Comparison of ENCODE assay signal across 9 cellular contexts in the genomic region with DNA sequence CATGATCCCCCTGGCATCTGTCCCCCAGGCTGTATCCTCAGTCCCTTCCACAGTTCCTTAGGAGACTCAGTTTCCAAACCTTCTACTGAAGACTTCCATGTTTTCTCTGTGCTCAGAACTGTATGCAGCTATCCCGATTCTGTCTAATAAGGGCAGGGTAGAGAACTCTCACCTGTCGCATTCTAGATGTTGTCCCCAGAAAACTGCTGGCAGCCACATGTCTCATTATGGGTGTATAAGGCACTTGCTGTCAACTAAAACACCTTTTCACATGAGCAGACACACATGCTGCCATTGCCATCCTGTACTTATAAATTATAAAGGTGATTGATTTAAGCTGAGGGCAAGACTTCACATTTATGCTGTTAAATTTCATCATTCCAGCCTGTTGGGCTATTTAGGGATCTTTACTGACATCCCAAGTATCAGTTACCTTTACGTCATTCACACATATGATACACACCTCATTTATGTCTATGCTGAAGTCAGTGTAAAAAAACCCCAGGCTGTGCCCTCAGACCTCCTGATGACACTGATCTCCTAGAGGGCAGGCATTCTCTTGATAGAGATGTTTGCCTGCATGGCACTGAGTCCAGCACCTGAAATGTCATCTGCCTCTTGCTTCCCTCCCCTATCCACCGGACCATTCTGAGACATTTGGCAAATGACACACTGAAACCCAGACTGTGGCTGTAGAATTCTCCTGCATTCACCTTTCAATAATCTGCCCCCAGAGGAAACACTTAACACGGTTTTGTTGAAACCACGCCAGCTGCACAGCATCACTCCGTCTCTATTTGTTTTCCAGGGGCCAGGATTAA. TPM values are rescaled to one million over a fixed set of nuclear protein-coding genes. Genes with fewer than 3 reads are reported as not detected.
DNase-seq lines count a peak whose midpoint lies in the region; ATAC-seq and TF ChIP-seq lines count a peak whose summit lies in the region.
"Had no signal": no experiment of that assay in that cellular context is flagged by ENCODE, and none has a peak within 500 bp of the region (broad histone marks: within the 10 kb centered on the region; RNA-seq: fewer than 3 reads in every experiment).

No MANE protein-coding gene starts in this region.

- no peaks in the 10 kb centered on the region for H3K9me3 Mint-ChIP-seq in CD8-positive, alpha-beta T cell
- H3K9me3 Mint-ChIP-seq in mesothelial cell of epicardium = no peaks in the 10 kb centered on the region

- H3K27me3 ChIP-seq in CD8-positive, alpha-beta T cell (ENCODE audit: insufficient read depth, low read length) = no peaks in the 10 kb centered on the region
- no peaks in the 10 kb centered on the region for H3K27me3 ChIP-seq in Peyer's patch

- no peaks in the 10 kb centered on the region for H3K36me3 ChIP-seq in CD8-positive, alpha-beta T cell (ENCODE audit: insufficient read depth, low read length)
- peaks cover 0 to 6% (median 0%) of the 10 kb centered on the region in 3 donors for H3K36me3 ChIP-seq in Peyer's patch

- no peak for TF ChIP-seq POLR2A in Peyer's patch (IDR thresholded peaks at IDR 0.05)

- H3K9me3 ChIP-seq in CD8-positive, alpha-beta T cell (ENCODE audit: low read length) = no peaks in the 10 kb centered on the region
- H3K9me3 ChIP-seq in T-helper 17 cell (ENCODE audit: control insufficient read depth, low read length, poor library complexity, severe bottlenecking) (no peaks in the 10 kb centered on the region), Peyer's patch (no peaks in the 10 kb centered on the region)

- no peak for DNase-seq in CD8-positive, alpha-beta T cell
- DNase-seq in T-helper 17 cell (no peak), mesothelial cell of epicardium (ENCODE audit: low spot score in 2 of 2, unreplicated experiment in 2 of 2) (no peak), RKO (ENCODE audit: low spot score) (no peak), mesenteric fat pad (ENCODE audit: low spot score) (no peak), midbrain (lab: John Stamatoyannopoulos, UW) (no peak), Peyer's patch (no peak)
- DNase-seq: NCI-H1436 treated with DMSO at 0.1 percent for 48 hours had no signal

- no peak overlapping the region for H3K27ac ChIP-seq in CD8-positive, alpha-beta T cell (ENCODE audit: low read depth, low read length)
- peak overlapping the region in 1 of 4 donors; percentile 68 for H3K27ac ChIP-seq in Peyer's patch

- no peak for TF ChIP-seq CTCF in CD8-positive, alpha-beta T cell (IDR thresholded peaks at IDR 0.05)
- no peak for TF ChIP-seq CTCF in mesothelial cell of epicardium (IDR thresholded peaks at IDR 0.05; ENCODE audit: unreplicated experiment)
- no peak for TF ChIP-seq CTCF in Peyer's patch (IDR thresholded peaks at IDR 0.05)

- peaks cover 8% of the 10 kb centered on the region for H3K36me3 Mint-ChIP-seq in CD8-positive, alpha-beta T cell
- H3K36me3 Mint-ChIP-seq in T-helper 17 cell (ENCODE audit: low read depth) (peaks cover 2% of the 10 kb centered on the region), mesothelial cell of epicardium (no peaks in the 10 kb centered on the region)

- no peak for ATAC-seq in CD8-positive, alpha-beta T cell
- ATAC-seq in GM21447 (IDR thresholded peaks at IDR 0.05; ENCODE audit: unreplicated experiment) = peak; percentile 38
- no peak for ATAC-seq in T-helper 17 cell

- CTCF ChIA-PET in CD8-positive, alpha-beta T cell (lab: Charles Lee) = interaction anchor here (1.4 kb wide), 1 partner anchor 11 kb away, joined by 5 read pairs; no protein-coding TSS in a partner anchor

- intact Hi-C loops in CD8-positive, alpha-beta T cell (cut with DNase I, micrococcal nuclease) = no loop called here

- no peak overlapping the region for H3K4me3 ChIP-seq in CD8-positive, alpha-beta T cell (ENCODE audit: low read depth, low read length)
- H3K4me3 ChIP-seq in Peyer's patch = no peak overlapping the region

- peaks cover 6% of the 10 kb centered on the region for H3K4me1 ChIP-seq in CD8-positive, alpha-beta T cell (ENCODE audit: insufficient read depth, low read length)
- peaks cover 0 to 7% (median 0%) of the 10 kb centered on the region in 4 donors for H3K4me1 ChIP-seq in Peyer's patch

- H3K27me3 Mint-ChIP-seq in CD8-positive, alpha-beta T cell (ENCODE audit: low read depth) = no peaks in the 10 kb centered on the region
- H3K27me3 Mint-ChIP-seq in T-helper 17 cell (no peaks in the 10 kb centered on the region), mesothelial cell of epicardium (ENCODE audit: low read depth) (no peaks in the 10 kb centered on the region)

- POLR2A ChIA-PET in CD8-positive, alpha-beta T cell (lab: Charles Lee) = interaction anchor here (1.1 kb wide), 1 partner anchor 163 kb away, joined by 4 read pairs; no protein-coding TSS in a partner anchor

- peak overlapping the region; percentile 52 for H3K27ac Mint-ChIP-seq in CD8-positive, alpha-beta T cell
- peak overlapping the region; percentile 85 for H3K27ac Mint-ChIP-seq in T-helper 17 cell
- H3K27ac Mint-ChIP-seq in mesothelial cell of epicardium = peak overlapping the region; percentile 15

- no peak overlapping the region for H3K4me3 Mint-ChIP-seq in CD8-positive, alpha-beta T cell
- H3K4me3 Mint-ChIP-seq in T-helper 17 cell = peak overlapping the region; percentile 59
- no peak overlapping the region for H3K4me3 Mint-ChIP-seq in mesothelial cell of epicardium

- H3K4me1 Mint-ChIP-seq in CD8-positive, alpha-beta T cell (ENCODE audit: low read depth) = peaks cover 27% of the 10 kb centered on the region
- peaks cover 13% of the 10 kb centered on the region for H3K4me1 Mint-ChIP-seq in T-helper 17 cell
- peaks cover 46% of the 10 kb centered on the region for H3K4me1 Mint-ChIP-seq in mesothelial cell of epicardium

RNA-seq across cellular contexts. Expression of a gene that starts 35.8 kb away (rescaled TPM):
- total RNA-seq in CD8-positive, alpha-beta T cell = 10 to 100 TPM in 1 of 2 experiments, 1 to 10 TPM in 1; 9.1 to 11.3 TPM
- 10 to 100 TPM; 17.3 to 21.2 TPM for total RNA-seq in T-helper 17 cell
- 10.7 to 12.5 TPM (median 12.3 TPM) in 3 replicates for total RNA-seq in mesothelial cell of epicardium
- 36.8 TPM for total RNA-seq in mesenteric fat pad
- 10 to 100 TPM in 3 of 4 donors, 1 to 10 TPM in 1; 9.1 to 88.4 (median 59.9) TPM for total RNA-seq in Peyer's patch

RNA-seq across cellular contexts. Expression of a gene that starts 36.0 kb away (rescaled TPM):
- 10 to 100 TPM; 30.1 to 33.4 TPM for total RNA-seq in CD8-positive, alpha-beta T cell
- total RNA-seq in T-helper 17 cell (10 to 100 TPM; 34.4 to 41.0 TPM), mesothelial cell of epicardium (25.1 to 25.4 TPM (median 25.3 TPM) in 3 replicates), mesenteric fat pad (20.7 TPM), Peyer's patch (10 to 100 TPM; 22.5 to 50.1 (median 33.0) TPM)

Comparison
In these comparisons a context has a peak if more than half of its experiments do, and no peak if none do; other contexts are left out.
1. H3K27ac Mint-ChIP-seq: peak in every context shown above with its lines; median percentile 85 in T-helper 17 cell; 52 in CD8-positive, alpha-beta T cell; 15 in mesothelial cell of epicardium.